Comparison of ENCODE assay signal across 8 cellular contexts in the genomic region with DNA sequence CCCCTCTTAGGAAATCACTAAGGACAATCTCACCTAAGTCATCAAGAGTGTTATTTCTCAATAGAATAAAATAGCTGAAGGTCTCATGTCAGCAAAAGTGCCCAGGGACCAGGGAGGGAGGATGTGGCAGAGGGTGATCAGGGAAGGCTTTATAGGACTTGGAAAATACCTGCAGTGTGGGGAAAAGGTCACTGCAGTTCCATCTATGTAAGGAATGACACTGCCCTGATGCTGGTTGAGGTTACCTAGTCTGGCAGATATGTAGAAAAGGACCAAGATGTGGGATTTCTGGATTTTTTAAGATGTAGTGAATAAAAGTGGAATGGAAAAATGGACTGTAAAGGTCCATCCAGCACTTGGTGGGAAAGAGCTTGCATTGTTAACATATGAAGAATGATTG. TPM values are rescaled to one million over a fixed set of nuclear protein-coding genes. Genes with fewer than 3 reads are reported as not detected.
"Had no signal": no experiment of that assay in that cellular context is flagged by ENCODE, and none has a peak within 500 bp of the region (broad histone marks: within the 10 kb centered on the region; RNA-seq: fewer than 3 reads in every experiment).

No MANE protein-coding gene starts in this region.

- DNase-seq: GDM1, GF-D8 had no signal

- FAIRE-seq: G401.6, GM12878, GM12892, GM18507, GM19239 had no signal

- ATAC-seq: GM12878 had no signal

- H3K4me3 ChIP-seq: GM12878 had no signal

RNA-seq across cellular contexts. Expression of a gene that starts 18.3 kb away (rescaled TPM):
- total RNA-seq: G401, GM12878 had no signal
- polyA plus RNA-seq: GM12878 had no signal
